1 cellular context compared by ENCODE assay signal in genomic region chr17:82106697-82107305, GRCh38.
A peak's percentile ranks its signal among the peaks of the same experiment; 100 is the strongest.
TF ChIP-seq lines count a peak whose summit lies in the region.

No MANE protein-coding gene starts in this region.

TF ChIP-seq in HepG2, 621 proteins besides CTCF, POLR2A, EP300 and RAD21 (continues in another document):
- TF ChIP-seq KDM2A (CRISPR knock-in tag; IDR thresholded peaks at IDR 0.05; ENCODE audit: borderline replicate concordance, low read depth) (0 out of 2 replicates have a peak, but pooled peaks have one; percentile 5), ZBTB44 (CRISPR knock-in tag; IDR thresholded peaks at IDR 0.05) (no peak), ZNF546 (CRISPR knock-in tag; conservative IDR thresholded peaks at IDR 0.05) (no peak), NFKB2 (CRISPR knock-in tag; IDR thresholded peaks at IDR 0.05; ENCODE audit: borderline replicate concordance) (no peak), ZNF737 (CRISPR knock-in tag; IDR thresholded peaks at IDR 0.05; ENCODE audit: borderline replicate concordance) (no peak), ZFY (CRISPR knock-in tag; IDR thresholded peaks at IDR 0.05) (no peak), HDAC1 (CRISPR knock-in tag; IDR thresholded peaks at IDR 0.05) (no peak), ZNF547 (CRISPR knock-in tag; IDR thresholded peaks at IDR 0.05) (no peak), MTERF4 (CRISPR knock-in tag; IDR thresholded peaks at IDR 0.05) (no peak), HBP1 (CRISPR knock-in tag; IDR thresholded peaks at IDR 0.05; ENCODE audit: low read depth) (no peak), ZNF7 (CRISPR knock-in tag; IDR thresholded peaks at IDR 0.05) (0 out of 2 replicates have a peak, but pooled peaks have one; percentile 1), SMAD9 (CRISPR knock-in tag; IDR thresholded peaks at IDR 0.05) (no peak), ETS1 (CRISPR knock-in tag; IDR thresholded peaks at IDR 0.05) (0 out of 2 replicates have a peak, but pooled peaks have one; percentile 1), TAF1 (CRISPR knock-in tag; IDR thresholded peaks at IDR 0.05) (no peak), TMF1 (CRISPR knock-in tag; IDR thresholded peaks at IDR 0.05; ENCODE audit: low read depth) (no peak), RNF219 (CRISPR knock-in tag; IDR thresholded peaks at IDR 0.05) (no peak), CHD2 (IDR thresholded peaks at IDR 0.05; ENCODE audit: low read depth, low read length) (no peak), SSRP1 (CRISPR knock-in tag; IDR thresholded peaks at IDR 0.05) (0 out of 2 replicates have a peak, but pooled peaks have one; percentile 7), ZNF749 (CRISPR knock-in tag; IDR thresholded peaks at IDR 0.05; ENCODE audit: borderline replicate concordance) (no peak), TRIM22 (IDR thresholded peaks at IDR 0.05) (no peak), PHF21A (CRISPR knock-in tag; IDR thresholded peaks at IDR 0.05) (no peak), ZNF782 (CRISPR knock-in tag; IDR thresholded peaks at IDR 0.05; ENCODE audit: borderline replicate concordance) (peak; percentile 29; the same call in 1 of the 2 replicates), ZBTB40 (IDR thresholded peaks at IDR 0.05) (no peak), ZBTB40 (CRISPR knock-in tag; IDR thresholded peaks at IDR 0.05) (no peak), ZNF256 (CRISPR knock-in tag; conservative IDR thresholded peaks at IDR 0.05) (0 out of 2 replicates have a peak, but pooled peaks have one; percentile 8), ZZZ3 (CRISPR knock-in tag; IDR thresholded peaks at IDR 0.05; ENCODE audit: borderline replicate concordance) (0 out of 2 replicates have a peak, but pooled peaks have one; percentile 19), ZNF335 (CRISPR knock-in tag; IDR thresholded peaks at IDR 0.05) (no peak), HOXA7 (CRISPR knock-in tag; IDR thresholded peaks at IDR 0.05) (no peak), ZNF234 (CRISPR knock-in tag; conservative IDR thresholded peaks at IDR 0.05) (no peak), HNF1B (CRISPR knock-in tag; IDR thresholded peaks at IDR 0.05) (no peak), SRSF1 (optimal IDR thresholded peaks at IDR 0.05; ENCODE audit: low read depth, low read length) (peak; percentile 58), ZBTB26 (CRISPR knock-in tag; IDR thresholded peaks at IDR 0.05; ENCODE audit: borderline replicate concordance) (no peak), EHMT2 (IDR thresholded peaks at IDR 0.05; ENCODE audit: borderline replicate concordance, low read depth, low read length) (no peak), KMT2A (CRISPR knock-in tag; IDR thresholded peaks at IDR 0.05) (no peak), ZSCAN20 (CRISPR knock-in tag; IDR thresholded peaks at IDR 0.05; ENCODE audit: borderline replicate concordance) (no peak), KDM3A (CRISPR knock-in tag; IDR thresholded peaks at IDR 0.05; ENCODE audit: low read depth) (peak; percentile 24; the same call in 1 of the 2 replicates), ZNF414 (CRISPR knock-in tag; IDR thresholded peaks at IDR 0.05) (no peak), U2AF1 (optimal IDR thresholded peaks at IDR 0.05; ENCODE audit: low read depth, low read length) (peak; percentile 43), NBN (conservative IDR thresholded peaks at IDR 0.05) (no peak), HHEX (CRISPR knock-in tag; IDR thresholded peaks at IDR 0.05) (no peak)
